ENCODE assay signal across 12 cellular contexts in genomic region chr9:77731930-77732329, GRCh38.
DNase-seq lines count a peak whose midpoint lies in the region; ATAC-seq and TF ChIP-seq lines count a peak whose summit lies in the region.
"Had no signal": no experiment of that assay in that cellular context is flagged by ENCODE, and none has a peak within 500 bp of the region (broad histone marks: within the 10 kb centered on the region; RNA-seq: fewer than 3 reads in every experiment).

No MANE protein-coding gene starts in this region.

- peak; percentile 81 for DNase-seq in NCI-H345 treated with DMSO at 0.1 percent for 48 hours (lab: John Stamatoyannopoulos, UW; ENCODE audit: unreplicated experiment)
- DNase-seq in myocyte (ENCODE audit: low read depth) = peak; percentile 55
- DNase-seq in ACHN = no peak
- DNase-seq in progenitor cell of endocrine pancreas (ENCODE audit: low spot score, unreplicated experiment) = no peak
- DNase-seq in HFFc6 = no peak
- DNase-seq: CD8-positive, alpha-beta T cell; left ventricle myocardium inferior; NCI-H1930; stimulated activated CD4-positive, alpha-beta T cell treated with anti-CD3 and anti-CD28 coated beads, Interleukin-15, amount 100 ng/mL, for 24 hours had no signal

- ATAC-seq in GM18511 (IDR thresholded peaks at IDR 0.05; ENCODE audit: unreplicated experiment) (peak; percentile 84), HG03354 (IDR thresholded peaks at IDR 0.05; ENCODE audit: poor library complexity, severe bottlenecking, unreplicated experiment) (peak; percentile 47), HG02678 (IDR thresholded peaks at IDR 0.05; ENCODE audit: unreplicated experiment) (no peak)
- ATAC-seq: CD8-positive, alpha-beta T cell had no signal

- H3K27me3 Mint-ChIP-seq in progenitor cell of endocrine pancreas = no peaks in the 10 kb centered on the region
- no peaks in the 10 kb centered on the region; the same call in 1 of the 2 replicates for H3K27me3 Mint-ChIP-seq in HFFc6 (ENCODE audit: insufficient read depth)

- H3K4me3 Mint-ChIP-seq in progenitor cell of endocrine pancreas (ENCODE audit: low read depth) (no peak overlapping the region), HFFc6 (no peak overlapping the region)
- H3K4me3 Mint-ChIP-seq: CD8-positive, alpha-beta T cell had no signal

- peaks cover 16% of the 10 kb centered on the region for H3K36me3 Mint-ChIP-seq in progenitor cell of endocrine pancreas (ENCODE audit: insufficient read depth)
- peaks cover 14% of the 10 kb centered on the region for H3K36me3 Mint-ChIP-seq in HFFc6 (ENCODE audit: low read depth)

- H3K4me1 Mint-ChIP-seq in progenitor cell of endocrine pancreas (ENCODE audit: low read depth) (peaks cover 11% of the 10 kb centered on the region), HFFc6 (ENCODE audit: low read depth) (peaks cover 28% of the 10 kb centered on the region)

- no peaks in the 10 kb centered on the region for H3K9me3 Mint-ChIP-seq in progenitor cell of endocrine pancreas (ENCODE audit: low read depth)
- H3K9me3 Mint-ChIP-seq in HFFc6 = no peaks in the 10 kb centered on the region
- H3K9me3 Mint-ChIP-seq: CD8-positive, alpha-beta T cell had no signal

- H3K27ac Mint-ChIP-seq in progenitor cell of endocrine pancreas (no peak overlapping the region), HFFc6 (no peak overlapping the region)
- H3K27ac Mint-ChIP-seq: CD8-positive, alpha-beta T cell had no signal

- no peak for TF ChIP-seq CTCF in progenitor cell of endocrine pancreas (IDR thresholded peaks at IDR 0.05; ENCODE audit: unreplicated experiment)
- TF ChIP-seq CTCF in HFFc6 (IDR thresholded peaks at IDR 0.05) = no peak

- in situ Hi-C loops in ACHN (cut with HindIII; ENCODE audit: low pct_ligation_motif_present, low pct_unique_long_range_greater_than_20kb, low sequenced_read_pairs) = no loop called here

Comparison
In these comparisons a context has a peak if more than half of its experiments do, and no peak if none do; other contexts are left out.
1. DNase-seq: peak in NCI-H345 treated with DMSO at 0.1 percent for 48 hours (single experiment) and myocyte (single experiment); none in ACHN (single experiment), progenitor cell of endocrine pancreas (single experiment) and HFFc6 (single experiment).